1 cellular context compared by ENCODE assay signal in genomic region chr17:50682938-50683337, GRCh38.
A peak's percentile ranks its signal among the peaks of the same experiment; 100 is the strongest.
TF ChIP-seq lines count a peak whose summit lies in the region.

No MANE protein-coding gene starts in this region.

TF ChIP-seq in HepG2, 621 proteins besides CTCF, POLR2A, EP300 and RAD21 (continued from another document):
- TF ChIP-seq HNF1B (CRISPR knock-in tag; IDR thresholded peaks at IDR 0.05) (no peak), E2F5 (CRISPR knock-in tag; conservative IDR thresholded peaks at IDR 0.05) (no peak), KAT8 (CRISPR knock-in tag; IDR thresholded peaks at IDR 0.05) (0 out of 2 replicates have a peak, but pooled peaks have one; percentile 25), ZBTB7A (CRISPR knock-in tag; IDR thresholded peaks at IDR 0.05) (no peak), ZNF136 (CRISPR knock-in tag; IDR thresholded peaks at IDR 0.05; ENCODE audit: low read depth) (no peak), ZBTB7B (CRISPR knock-in tag; IDR thresholded peaks at IDR 0.05) (no peak), CSRNP2 (CRISPR knock-in tag; conservative IDR thresholded peaks at IDR 0.05; ENCODE audit: low read depth) (no peak), ZNF629 (CRISPR knock-in tag; conservative IDR thresholded peaks at IDR 0.05) (no peak), RXRA (CRISPR knock-in tag; IDR thresholded peaks at IDR 0.05) (no peak), ZNF318 (CRISPR knock-in tag; IDR thresholded peaks at IDR 0.05) (no peak), YEATS2 (CRISPR knock-in tag; IDR thresholded peaks at IDR 0.05; ENCODE audit: borderline replicate concordance) (no peak), TCF12 (IDR thresholded peaks at IDR 0.05) (no peak), TCF12 (CRISPR knock-in tag; IDR thresholded peaks at IDR 0.05) (no peak), HOXA7 (CRISPR knock-in tag; IDR thresholded peaks at IDR 0.05) (peak; percentile 34; the same call in 1 of the 2 replicates), ZNF12 (CRISPR knock-in tag; IDR thresholded peaks at IDR 0.05) (0 out of 2 replicates have a peak, but pooled peaks have one; percentile 39), FOXJ3 (CRISPR knock-in tag; IDR thresholded peaks at IDR 0.05; ENCODE audit: borderline replicate concordance) (no peak), TBX3 (IDR thresholded peaks at IDR 0.05; ENCODE audit: borderline replicate concordance) (no peak), HNRNPK (IDR thresholded peaks at IDR 0.05; ENCODE audit: low read depth, low read length, poor library complexity, severe bottlenecking) (no peak), ZNF720 (CRISPR knock-in tag; IDR thresholded peaks at IDR 0.05) (no peak), CEBPB (IDR thresholded peaks at IDR 0.05; ENCODE audit: borderline replicate concordance, low read depth, low read length) (peak; percentile 69), CAMTA2 (CRISPR knock-in tag; IDR thresholded peaks at IDR 0.05; ENCODE audit: borderline replicate concordance) (no peak), E2F2 (CRISPR knock-in tag; IDR thresholded peaks at IDR 0.05; ENCODE audit: borderline replicate concordance) (no peak), PRDM4 (CRISPR knock-in tag; IDR thresholded peaks at IDR 0.05; ENCODE audit: borderline replicate concordance) (no peak), BCL3 (CRISPR knock-in tag; IDR thresholded peaks at IDR 0.05) (no peak), BCLAF1 (IDR thresholded peaks at IDR 0.05) (no peak)
